In genomic region chr15:94164202-94164807, GRCh38 we compare ENCODE assay signal across 8 cellular contexts.
A peak's percentile ranks its signal among the peaks of the same experiment; 100 is the strongest.
DNase-seq lines count a peak whose midpoint lies in the region; ATAC-seq and TF ChIP-seq lines count a peak whose summit lies in the region.
"Had no signal": no experiment of that assay in that cellular context is flagged by ENCODE, and none has a peak within 500 bp of the region (broad histone marks: within the 10 kb centered on the region; RNA-seq: fewer than 3 reads in every experiment).

No MANE protein-coding gene starts in this region.

- no peaks in the 10 kb centered on the region for H3K36me3 Mint-ChIP-seq in activated T-cell treated with anti-CD3 and anti-CD28 coated beads, Interleukin-2, amount 50 U/mL, for 24 hours (ENCODE audit: low read depth)

- H2AFZ ChIP-seq in OCI-LY3 (ENCODE audit: low read depth, low read length) (no peak overlapping the region), trophoblast cell (ENCODE audit: insufficient read depth, low read length, poor library complexity) (no peak overlapping the region)

- H3K4me3 ChIP-seq in GM12864 (ENCODE audit: low read depth, low read length), result no peak overlapping the region
- H3K4me3 ChIP-seq in OCI-LY3 (ENCODE audit: low read length), result no peak overlapping the region
- H3K4me3 ChIP-seq in fibroblast of the aortic adventitia (ENCODE audit: low read depth, low read length), result no peak overlapping the region
- no peak overlapping the region for H3K4me3 ChIP-seq in trophoblast cell (ENCODE audit: low read depth, low read length)
- no peak overlapping the region for H3K4me3 ChIP-seq in vagina

- H3K9me3 ChIP-seq in OCI-LY3 (ENCODE audit: insufficient read depth, low read length), result no peaks in the 10 kb centered on the region
- no peaks in the 10 kb centered on the region for H3K9me3 ChIP-seq in trophoblast cell (ENCODE audit: insufficient read depth, low read depth, low read length)
- no peaks in the 10 kb centered on the region for H3K9me3 ChIP-seq in vagina

- H4K12ac ChIP-seq in trophoblast cell (ENCODE audit: low read depth, low read length), result no peak overlapping the region

- no CpG with 5 or more reads among the region's 10 CpGs for WGBS in trophoblast cell (ENCODE audit: extremely low coverage, insufficient coverage, insufficient read length)

- intact Hi-C loops in vagina (cut with DNase I), result no loop called here

- H3K4me1 Mint-ChIP-seq in activated T-cell treated with anti-CD3 and anti-CD28 coated beads, Interleukin-2, amount 50 U/mL, for 24 hours (ENCODE audit: low read depth), result no peaks in the 10 kb centered on the region

- no peaks in the 10 kb centered on the region for H3K9me3 Mint-ChIP-seq in activated T-cell treated with anti-CD3 and anti-CD28 coated beads, Interleukin-2, amount 50 U/mL, for 24 hours

- H4K8ac ChIP-seq in trophoblast cell (ENCODE audit: low read depth, low read length), result no peak overlapping the region

- no peak overlapping the region for H3K23ac ChIP-seq in trophoblast cell (ENCODE audit: low read length)

- H2BK5ac ChIP-seq in trophoblast cell (ENCODE audit: low read depth, low read length, poor library complexity), result no peak overlapping the region

- no peak overlapping the region for H3K14ac ChIP-seq in trophoblast cell (ENCODE audit: low read length)

- H4K91ac ChIP-seq in trophoblast cell (ENCODE audit: low read depth, low read length), result no peak overlapping the region

- H2BK120ac ChIP-seq in trophoblast cell (ENCODE audit: insufficient read depth, low read length, poor library complexity), result no peak overlapping the region

- H3K27ac ChIP-seq in OCI-LY3 (ENCODE audit: low read length) (no peak overlapping the region), trophoblast cell (ENCODE audit: low read depth, low read length) (no peak overlapping the region), vagina (no peak overlapping the region)
- H3K27ac ChIP-seq: epithelial cell of prostate had no signal

- H2BK12ac ChIP-seq in trophoblast cell (ENCODE audit: low read length), result no peak overlapping the region

- no peak overlapping the region for H3K27ac Mint-ChIP-seq in activated T-cell treated with anti-CD3 and anti-CD28 coated beads, Interleukin-2, amount 50 U/mL, for 24 hours

- H3K4ac ChIP-seq in trophoblast cell (ENCODE audit: low read depth, low read length), result no peak overlapping the region

- H3K9ac ChIP-seq in OCI-LY3 (ENCODE audit: low read length) (no peak overlapping the region), trophoblast cell (ENCODE audit: low read length) (no peak overlapping the region)

- no peak for TF ChIP-seq POLR2A in vagina (IDR thresholded peaks at IDR 0.05)

- no peaks in the 10 kb centered on the region for H3K79me1 ChIP-seq in trophoblast cell (ENCODE audit: low read length)

- H3K36me3 ChIP-seq in OCI-LY3 (replicated peaks; ENCODE audit: low read depth, low read length) (no peaks in the 10 kb centered on the region), trophoblast cell (ENCODE audit: control insufficient read depth in 1 of 2, insufficient read depth in 2 of 2, low read length in 2 of 2) (no peaks in the 10 kb centered on the region), vagina (no peaks in the 10 kb centered on the region)

- peak; percentile 57 for ATAC-seq in HG03571 (IDR thresholded peaks at IDR 0.05; ENCODE audit: unreplicated experiment)

- peaks cover 18% of the 10 kb centered on the region for H3K27me3 Mint-ChIP-seq in activated T-cell treated with anti-CD3 and anti-CD28 coated beads, Interleukin-2, amount 50 U/mL, for 24 hours

- H3K27me3 ChIP-seq in OCI-LY3 (ENCODE audit: low read depth, low read length) (peaks cover 39% of the 10 kb centered on the region), trophoblast cell (ENCODE audit: insufficient read depth, low read length) (no peaks in the 10 kb centered on the region), vagina (no peaks in the 10 kb centered on the region)

- no peaks in the 10 kb centered on the region for H4K20me1 ChIP-seq in OCI-LY3 (ENCODE audit: insufficient read depth, low read length)

- DNase-seq in GM12864 (ENCODE audit: low read depth), result no peak
- DNase-seq in activated T-cell treated with anti-CD3 and anti-CD28 coated beads, Interleukin-2, amount 50 U/mL, for 24 hours, result peak; percentile 61
- peak; percentile 43 for DNase-seq in fibroblast of the aortic adventitia (ENCODE audit: low read depth)
- DNase-seq in trophoblast cell, result peak; percentile 76 to 96
- DNase-seq in vagina (ENCODE audit: extremely low spot score in 2 of 2), result no peak

- H3K18ac ChIP-seq in trophoblast cell (ENCODE audit: low read length), result no peak overlapping the region

- no peaks in the 10 kb centered on the region for H3K4me1 ChIP-seq in OCI-LY3 (ENCODE audit: low read length)
- H3K4me1 ChIP-seq in trophoblast cell (ENCODE audit: control insufficient read depth in 1 of 2, insufficient read depth in 2 of 2, low read length in 2 of 2), result no peaks in the 10 kb centered on the region
- H3K4me1 ChIP-seq in vagina, result no peaks in the 10 kb centered on the region

- TF ChIP-seq CTCF in GM12864 (IDR thresholded peaks at IDR 0.05; ENCODE audit: low read depth, low read length, missing control alignments) (peak; percentile 83), OCI-LY3 (IDR thresholded peaks at IDR 0.05; ENCODE audit: low read depth, low read length) (peak; percentile 98), fibroblast of the aortic adventitia (IDR thresholded peaks at IDR 0.05; ENCODE audit: insufficient read depth, low read length) (peak; percentile 63), vagina (IDR thresholded peaks at IDR 0.05) (peak; percentile 67 to 85 (median 70))

- no peak overlapping the region for H3K4me3 Mint-ChIP-seq in activated T-cell treated with anti-CD3 and anti-CD28 coated beads, Interleukin-2, amount 50 U/mL, for 24 hours

- H3K79me2 ChIP-seq in OCI-LY3 (ENCODE audit: low read length) (no peaks in the 10 kb centered on the region), trophoblast cell (ENCODE audit: control insufficient read depth, insufficient read depth, low read length, poor library complexity) (no peaks in the 10 kb centered on the region)

- H3K4me2 ChIP-seq in OCI-LY3 (ENCODE audit: low read length) (no peak overlapping the region), trophoblast cell (ENCODE audit: low read length) (no peak overlapping the region)

- no peak overlapping the region for H2AK5ac ChIP-seq in trophoblast cell (ENCODE audit: low read length)

Comparison
In these comparisons a context has a peak if more than half of its experiments do, and no peak if none do; other contexts are left out.
1. DNase-seq: peak in activated T-cell treated with anti-CD3 and anti-CD28 coated beads, Interleukin-2, amount 50 U/mL, for 24 hours (single experiment), fibroblast of the aortic adventitia (single experiment) and trophoblast cell (2 of 2); none in GM12864 (single experiment) and vagina (0 of 2).
2. Peak in every context shown above with its lines, with median percentiles within 50 percentile points of each other: CTCF ChIP-seq.